In genomic region chr5:135222171-135222681, GRCh38 we compare ENCODE assay signal across 13 cellular contexts.
DNase-seq lines count a peak whose midpoint lies in the region; ATAC-seq, FAIRE-seq and TF ChIP-seq lines count a peak whose summit lies in the region.
"Had no signal": no experiment of that assay in that cellular context is flagged by ENCODE, and none has a peak within 500 bp of the region (broad histone marks: within the 10 kb centered on the region; RNA-seq: fewer than 3 reads in every experiment).

No MANE protein-coding gene starts in this region.

- H2AFZ ChIP-seq in K562 (ENCODE audit: low read depth, low read length) (no peak overlapping the region), osteoblast (ENCODE audit: low read length) (no peak overlapping the region)

- no peaks in the 10 kb centered on the region for H3K36me3 ChIP-seq in BLaER1
- no peaks in the 10 kb centered on the region for H3K36me3 ChIP-seq in K562 (ENCODE audit: control insufficient read depth, insufficient read depth, low read length)
- H3K36me3 ChIP-seq in osteoblast (ENCODE audit: insufficient read depth, low read length): no peaks in the 10 kb centered on the region
- H3K36me3 ChIP-seq in BE2C: no peaks in the 10 kb centered on the region
- H3K36me3 ChIP-seq: brain microvascular endothelial cell had no signal

- H3K9me3 ChIP-seq in BLaER1: no peaks in the 10 kb centered on the region
- no peaks in the 10 kb centered on the region for H3K9me3 ChIP-seq in K562 (replicated peaks; ENCODE audit: control insufficient read depth, insufficient read depth, low read depth, low read length)
- H3K9me3 ChIP-seq in osteoblast (ENCODE audit: low read depth, low read length): no peaks in the 10 kb centered on the region
- H3K9me3 ChIP-seq in BE2C: no peaks in the 10 kb centered on the region

- WGBS in K562 (ENCODE audit: insufficient coverage, low coverage, missing lambda C conversion rate): 75% methylated on average over 4 of the region's 4 CpGs

- no peaks in the 10 kb centered on the region for H3K9me1 ChIP-seq in K562 (ENCODE audit: control insufficient read depth, insufficient read depth, low read length)

- H3K4me3 ChIP-seq in BLaER1 (no peak overlapping the region), K562 (no peak overlapping the region), osteoblast (ENCODE audit: insufficient read depth, low read length) (no peak overlapping the region), BE2C (ENCODE audit: low read depth, low read length) (no peak overlapping the region)
- H3K4me3 ChIP-seq: GM12878 had no signal

- TF ChIP-seq EP300 in K562 (IDR thresholded peaks at IDR 0.05; ENCODE audit: low read length): no peak

- H3K4me2 ChIP-seq in BLaER1: no peak overlapping the region
- H3K4me2 ChIP-seq in K562 (ENCODE audit: insufficient read depth, low read length): no peak overlapping the region
- H3K4me2 ChIP-seq in osteoblast (ENCODE audit: insufficient read depth, low read length): no peak overlapping the region

- H3K27me3 ChIP-seq in BLaER1 (no peaks in the 10 kb centered on the region), K562 (ENCODE audit: control insufficient read depth in 2 of 2, insufficient read depth in 2 of 2, low read length in 2 of 2) (no peaks in the 10 kb centered on the region), osteoblast (ENCODE audit: insufficient read depth, low read length) (no peaks in the 10 kb centered on the region), BE2C (no peaks in the 10 kb centered on the region)
- H3K27me3 ChIP-seq: brain microvascular endothelial cell had no signal

- H3K4me1 ChIP-seq in BLaER1 (peaks cover 69% of the 10 kb centered on the region), K562 (replicated peaks in 1 of 2; ENCODE audit: control insufficient read depth in 2 of 2, insufficient read depth in 2 of 2, low read length in 2 of 2) (peaks cover 12 to 13% of the 10 kb centered on the region in 2 experiments; a peak in 4 of 5 replicates), osteoblast (ENCODE audit: insufficient read depth, low read length) (no peaks in the 10 kb centered on the region), BE2C (peaks cover 10% of the 10 kb centered on the region)

- POLR2A ChIA-PET in K562 (lab: Yijun Ruan, JAX): interaction anchor here (0.6 to 1.6 kb wide), 3 partner anchors 12 to 73 kb away, joined by 3 to 4 read pairs (median 3); no protein-coding TSS in a partner anchor

- intact Hi-C loops in K562 (cut with micrococcal nuclease): no loop called here

- FAIRE-seq in K562 (lab: Jason Lieb, UNC): no peak
- FAIRE-seq: GM12878 had no signal

- no peak for TF ChIP-seq RAD21 in K562 (CRISPR knock-in tag; conservative IDR thresholded peaks at IDR 0.05 in 1 of 2, IDR thresholded peaks at IDR 0.05 in 1 of 2)

- H4K20me1 ChIP-seq in BLaER1 (no peaks in the 10 kb centered on the region), K562 (replicated peaks; ENCODE audit: control insufficient read depth, insufficient read depth, low read length) (no peaks in the 10 kb centered on the region), osteoblast (ENCODE audit: insufficient read depth, low read length) (no peaks in the 10 kb centered on the region)

- no peaks in the 10 kb centered on the region for H3K79me2 ChIP-seq in K562 (ENCODE audit: control insufficient read depth, insufficient read depth, low read length)
- no peaks in the 10 kb centered on the region for H3K79me2 ChIP-seq in osteoblast (ENCODE audit: insufficient read depth, low read length)

- ATAC-seq in K562: no peak
- no peak for ATAC-seq in GM18505 (IDR thresholded peaks at IDR 0.05; ENCODE audit: unreplicated experiment)
- ATAC-seq in GM18870 (IDR thresholded peaks at IDR 0.05; ENCODE audit: unreplicated experiment): no peak
- ATAC-seq: effector memory CD8-positive, alpha-beta T cell; GM12878 had no signal

- CTCF ChIA-PET in K562 (lab: Yijun Ruan, JAX; ENCODE audit: low intra/inter-chr PET ratio): no interaction called here

- H3K27ac ChIP-seq in BLaER1 (peak overlapping the region; percentile 86; the same call in 1 of the 2 replicates), K562 (ENCODE audit: extremely low read depth, low read depth, low read length) (no peak overlapping the region), osteoblast (ENCODE audit: low read depth, low read length) (no peak overlapping the region)
- H3K27ac ChIP-seq: brain microvascular endothelial cell had no signal

- TF ChIP-seq CTCF in K562 (IDR thresholded peaks at IDR 0.05 in 2 of 3, conservative IDR thresholded peaks at IDR 0.05 in 1 of 3; ENCODE audit: insufficient read depth in 2 of 3, low read depth in 1 of 3, low read length in 3 of 3) (no peak), osteoblast (IDR thresholded peaks at IDR 0.05; ENCODE audit: extremely low read depth, low read depth, low read length) (no peak), BE2C (IDR thresholded peaks at IDR 0.05; ENCODE audit: low read depth, low read length) (no peak)

- BruUV-seq in K562 (replicated peaks; lab: Mats Ljungman, UMichigan): no TSS peak

- TF ChIP-seq POLR2A in K562 (conservative IDR thresholded peaks at IDR 0.05): no peak
- no peak for TF ChIP-seq POLR2A in GM18505 (IDR thresholded peaks at IDR 0.05; ENCODE audit: borderline replicate concordance, extremely low read depth, insufficient read depth, insufficient read length)

- H3K9ac ChIP-seq in BLaER1 (no peak overlapping the region), K562 (ENCODE audit: insufficient read depth in 1 of 2, low read depth in 2 of 2, low read length in 2 of 2) (no peak overlapping the region)

- DNase-seq in HT1080 (ENCODE audit: low read depth) (peak; percentile 53), K562 (ENCODE audit: extremely low read depth in 1 of 4, low spot score in 3 of 4) (peak in 1 of 4 experiments; percentile 22), osteoblast (ENCODE audit: insufficient read length, low spot score, missing footprints) (peak; percentile 36), NCI-H1092 (lab: John Stamatoyannopoulos, UW) (no peak), BE2C (no peak)
- DNase-seq: brain microvascular endothelial cell; C1 segment of cervical spinal cord; effector memory CD8-positive, alpha-beta T cell; trophoblast cell had no signal

- in situ Hi-C loops in K562 (cut with MboI): loop anchor here (5.0 kb wide), 1 partner anchor 85 kb away; no protein-coding TSS in a partner anchor

TF ChIP-seq in K562, 482 proteins besides CTCF, POLR2A, EP300 and RAD21:
- no peak for TF ChIP-seq MAZ (CRISPR knock-in tag; conservative IDR thresholded peaks at IDR 0.05 in 1 of 2, IDR thresholded peaks at IDR 0.05 in 1 of 2)
- TF ChIP-seq MEIS2 (IDR thresholded peaks at IDR 0.05; ENCODE audit: partially characterized antibody): peak; percentile 6
- TF ChIP-seq NR2C2 (CRISPR knock-in tag; IDR thresholded peaks at IDR 0.05): no peak
- TF ChIP-seq NR2C2 (tag; IDR thresholded peaks at IDR 0.05): no peak
- peak; percentile 42; the same call in 1 of the 2 replicates for TF ChIP-seq FOSL1 (tag; conservative IDR thresholded peaks at IDR 0.05)

Comparison
In these comparisons a context has a peak if more than half of its experiments do, and no peak if none do; other contexts are left out.
1. DNase-seq: peak in HT1080 (single experiment) and osteoblast (single experiment); none in NCI-H1092 (single experiment) and BE2C (single experiment).